ENCODE assay signal across 5 cellular contexts in genomic region chr1:152666171-152666570, GRCh38. TPM values are rescaled to one million over a fixed set of nuclear protein-coding genes. Genes with fewer than 3 reads are reported as not detected.
"Had no signal": no experiment of that assay in that cellular context is flagged by ENCODE, and none has a peak within 500 bp of the region (broad histone marks: within the 10 kb centered on the region; RNA-seq: fewer than 3 reads in every experiment).

No MANE protein-coding gene starts in this region.

RNA-seq across cellular contexts. Expression of gene LCE2D, which starts 3.0 kb away (rescaled TPM):
- total RNA-seq: HepG2, HT-29, HT1080, IMR-90 had no signal
- polyA plus RNA-seq: HepG2, IgD-negative memory B cell, IMR-90 had no signal

RNA-seq across cellular contexts. Expression of gene LCE2C, which starts 8.9 kb away (rescaled TPM):
- total RNA-seq: HepG2, HT-29, HT1080, IMR-90 had no signal
- polyA plus RNA-seq: HepG2, IgD-negative memory B cell, IMR-90 had no signal

RNA-seq across cellular contexts. Expression of gene LCE2B, which starts 19.8 kb away (rescaled TPM):
- total RNA-seq: HepG2, HT-29, HT1080, IMR-90 had no signal
- polyA plus RNA-seq: HepG2, IgD-negative memory B cell, IMR-90 had no signal

RNA-seq across cellular contexts. Expression of gene LCE2A, which starts 32.0 kb away (rescaled TPM):
- total RNA-seq: HepG2, HT-29, IMR-90 had no signal
- polyA plus RNA-seq: HepG2, IgD-negative memory B cell had no signal

RNA-seq across cellular contexts. Expression of gene LCE4A, which starts 41.8 kb away (rescaled TPM):
- total RNA-seq: HepG2, HT-29, HT1080, IMR-90 had no signal
- polyA plus RNA-seq: HepG2, IgD-negative memory B cell, IMR-90 had no signal
